In the genomic region with DNA sequence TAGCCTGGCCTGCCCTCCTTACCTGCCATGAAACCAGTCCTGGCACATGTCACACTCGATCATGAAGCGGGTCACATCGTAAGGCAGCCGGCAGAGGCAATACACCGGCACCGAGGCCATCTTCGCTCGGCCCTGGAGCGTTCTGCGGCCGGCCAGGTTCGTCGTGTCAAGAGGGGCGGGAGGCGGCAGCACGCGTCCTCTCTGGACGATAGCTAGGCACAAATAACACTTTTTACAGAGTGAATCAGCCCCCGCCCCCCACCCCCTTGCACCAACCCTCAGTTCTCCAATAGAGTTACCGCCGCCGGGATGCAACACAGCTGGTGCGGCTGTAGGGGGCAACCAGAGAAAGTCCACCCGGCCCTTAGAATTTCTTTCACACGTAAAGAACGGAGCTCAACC, we compare ENCODE assay signal across 8 cellular contexts. TPM values are rescaled to one million over a fixed set of nuclear protein-coding genes. Genes with fewer than 3 reads are reported as not detected.
DNase-seq lines count a peak whose midpoint lies in the region; TF ChIP-seq lines count a peak whose summit lies in the region.

No MANE protein-coding gene starts in this region.

- peak; percentile 35 for TF ChIP-seq CTCF in left ventricle myocardium inferior (IDR thresholded peaks at IDR 0.05; ENCODE audit: borderline replicate concordance)
- no peak for TF ChIP-seq CTCF in prostate gland (IDR thresholded peaks at IDR 0.05)

- CTCF ChIA-PET in CD8-positive, alpha-beta memory T cell (lab: Charles Lee), result interaction anchor here (0.6 to 1.1 kb wide), 4 partner anchors 13 to 1226 kb away, joined by 3 to 4 read pairs (median 3); no protein-coding TSS in a partner anchor

- POLR2A ChIA-PET in CD8-positive, alpha-beta memory T cell (lab: Charles Lee), result interaction anchor here (0.5 to 2.5 kb wide), 4 partner anchors 140 to 593 kb away, joined by 3 to 19 read pairs (median 9); partner anchors contain the start of genes FAM120C and HUWE1

- H3K36me3 Mint-ChIP-seq in CD8-positive, alpha-beta memory T cell, result peaks cover 0 to 46% (median 0%) of the 10 kb centered on the region in 3 donors
- H3K36me3 Mint-ChIP-seq in activated naive CD8-positive, alpha-beta T cell treated with anti-CD3 and anti-CD28 coated beads for 36 hours, result peaks cover 6% of the 10 kb centered on the region

- peak; percentile 10 to 65 (median 23) for DNase-seq in CD8-positive, alpha-beta memory T cell
- DNase-seq in HUDEP-2 (lab: John Stamatoyannopoulos, UW; ENCODE audit: unreplicated experiment in 76 of 76) (peak in 55 of 76 experiments; percentile 0 to 51 (median 15)), SHP77 treated with DMSO at 0.1 percent for 48 hours (lab: John Stamatoyannopoulos, UW) (peak; percentile 46), left ventricle myocardium inferior (peak; percentile 25), prostate gland (ENCODE audit: low spot score) (peak; percentile 8), foreskin melanocyte (no peak), NCI-H2029 treated with DMSO at 0.1 percent for 48 hours (lab: John Stamatoyannopoulos, UW) (no peak)
- peak; percentile 53 for DNase-seq in activated naive CD8-positive, alpha-beta T cell treated with anti-CD3 and anti-CD28 coated beads for 36 hours

- peaks cover 24 to 30% (median 29%) of the 10 kb centered on the region in 3 donors for H3K4me1 Mint-ChIP-seq in CD8-positive, alpha-beta memory T cell
- peaks cover 6% of the 10 kb centered on the region for H3K4me1 Mint-ChIP-seq in activated naive CD8-positive, alpha-beta T cell treated with anti-CD3 and anti-CD28 coated beads for 36 hours

- no peaks in the 10 kb centered on the region for H3K27me3 Mint-ChIP-seq in CD8-positive, alpha-beta memory T cell
- no peaks in the 10 kb centered on the region for H3K27me3 Mint-ChIP-seq in activated naive CD8-positive, alpha-beta T cell treated with anti-CD3 and anti-CD28 coated beads for 36 hours

- peak overlapping the region; percentile 89 to 97 (median 94) for H3K4me3 Mint-ChIP-seq in CD8-positive, alpha-beta memory T cell
- H3K4me3 Mint-ChIP-seq in activated naive CD8-positive, alpha-beta T cell treated with anti-CD3 and anti-CD28 coated beads for 36 hours, result peak overlapping the region; percentile 96

- no peaks in the 10 kb centered on the region for H3K9me3 Mint-ChIP-seq in CD8-positive, alpha-beta memory T cell
- no peaks in the 10 kb centered on the region for H3K9me3 Mint-ChIP-seq in activated naive CD8-positive, alpha-beta T cell treated with anti-CD3 and anti-CD28 coated beads for 36 hours

- no peak for TF ChIP-seq POLR2A in prostate gland (IDR thresholded peaks at IDR 0.05)

- peaks cover 13% of the 10 kb centered on the region for H3K4me1 ChIP-seq in CD8-positive, alpha-beta memory T cell (ENCODE audit: insufficient read depth, low read length)
- H3K4me1 ChIP-seq in left ventricle myocardium inferior, result peaks cover 4% of the 10 kb centered on the region
- H3K4me1 ChIP-seq in prostate gland (replicated peaks), result no peaks in the 10 kb centered on the region

- H3K36me3 ChIP-seq in CD8-positive, alpha-beta memory T cell (ENCODE audit: insufficient read depth, low read length), result no peaks in the 10 kb centered on the region
- peaks cover 17% of the 10 kb centered on the region for H3K36me3 ChIP-seq in left ventricle myocardium inferior
- no peaks in the 10 kb centered on the region for H3K36me3 ChIP-seq in prostate gland

- H3K27me3 ChIP-seq in CD8-positive, alpha-beta memory T cell (ENCODE audit: insufficient read depth, low read length, poor library complexity, severe bottlenecking), result no peaks in the 10 kb centered on the region
- H3K27me3 ChIP-seq in left ventricle myocardium inferior (ENCODE audit: low read depth) (no peaks in the 10 kb centered on the region), prostate gland (replicated peaks; ENCODE audit: insufficient read depth) (no peaks in the 10 kb centered on the region)

- no peak overlapping the region for H3K27ac ChIP-seq in CD8-positive, alpha-beta memory T cell (ENCODE audit: low read depth, low read length)
- peak overlapping the region; percentile 94 for H3K27ac ChIP-seq in left ventricle myocardium inferior (replicated peaks)
- H3K27ac ChIP-seq in prostate gland, result peak overlapping the region; percentile 93 to 94

- H3K27ac Mint-ChIP-seq in CD8-positive, alpha-beta memory T cell, result peak overlapping the region; percentile 88 to 100 (median 97)
- H3K27ac Mint-ChIP-seq in activated naive CD8-positive, alpha-beta T cell treated with anti-CD3 and anti-CD28 coated beads for 36 hours, result peak overlapping the region; percentile 96

- 0% methylated on average over 19 of the region's 26 CpGs for WGBS in prostate gland

- intact Hi-C loops in left ventricle myocardium inferior (cut with micrococcal nuclease), result no loop called here
- intact Hi-C loops in prostate gland (cut with DNase I), result loop anchor here (5.0 to 10.0 kb wide), 3 partner anchors 142 to 765 kb away; partner anchors contain the start of genes FAM120C, HUWE1 and MAGED2

- H3K9me3 ChIP-seq in CD8-positive, alpha-beta memory T cell (ENCODE audit: low read length), result no peaks in the 10 kb centered on the region
- H3K9me3 ChIP-seq in left ventricle myocardium inferior (replicated peaks) (no peaks in the 10 kb centered on the region), prostate gland (no peaks in the 10 kb centered on the region)

- H3K4me3 ChIP-seq in CD8-positive, alpha-beta memory T cell (ENCODE audit: low read length), result no peak overlapping the region
- H3K4me3 ChIP-seq in left ventricle myocardium inferior (peak overlapping the region; percentile 76), prostate gland (peak overlapping the region; percentile 52 to 58)

RNA-seq across cellular contexts. Expression of gene PHF8, which starts 1.7 kb away (rescaled TPM):
- total RNA-seq in CD8-positive, alpha-beta memory T cell, result 10 to 100 TPM; 42.7 to 45.5 TPM
- 18.7 TPM for polyA plus RNA-seq in CD8-positive, alpha-beta memory T cell
- 10 to 100 TPM; 38.7 to 41.7 TPM for total RNA-seq in activated naive CD8-positive, alpha-beta T cell treated with anti-CD3 and anti-CD28 coated beads for 36 hours
- 9.0 TPM for total RNA-seq in left ventricle myocardium inferior
- 100 to 1,000 TPM in 1 of 2 donors, 10 to 100 TPM in 1; 30.4 to 139 TPM for total RNA-seq in prostate gland

Comparison
In these comparisons a context has a peak if more than half of its experiments do, and no peak if none do; other contexts are left out.
1. DNase-seq: peak in CD8-positive, alpha-beta memory T cell (5 of 5), HUDEP-2 (55 of 76), SHP77 treated with DMSO at 0.1 percent for 48 hours (single experiment), activated naive CD8-positive, alpha-beta T cell treated with anti-CD3 and anti-CD28 coated beads for 36 hours (single experiment), left ventricle myocardium inferior (single experiment) and prostate gland (single experiment); none in foreskin melanocyte (single experiment) and NCI-H2029 treated with DMSO at 0.1 percent for 48 hours (single experiment).